ENCODE assay signal across 8 cellular contexts in genomic region chr19:38263696-38264485, GRCh38. TPM values are rescaled to one million over a fixed set of nuclear protein-coding genes. Genes with fewer than 3 reads are reported as not detected.
DNase-seq lines count a peak whose midpoint lies in the region; ATAC-seq lines count a peak whose summit lies in the region.

No MANE protein-coding gene starts in this region.

- H3K27me3 Mint-ChIP-seq in naive thymus-derived CD4-positive, alpha-beta T cell: peaks cover 0 to 5% (median 2%) of the 10 kb centered on the region in 5 donors

- ATAC-seq in GM21423 (IDR thresholded peaks at IDR 0.05; ENCODE audit: unreplicated experiment): peak; percentile 65
- ATAC-seq in naive thymus-derived CD4-positive, alpha-beta T cell: peak; percentile 93

- H3K27me3 ChIP-seq in naive thymus-derived CD4-positive, alpha-beta T cell (ENCODE audit: control insufficient read depth in 2 of 2, insufficient read depth in 2 of 2, low read length in 2 of 2): no peaks in the 10 kb centered on the region

- POLR2A ChIA-PET in naive thymus-derived CD4-positive, alpha-beta T cell (lab: Charles Lee): interaction anchor here (0.6 to 1.4 kb wide), 4 partner anchors 25 to 110 kb away, joined by 3 to 4 read pairs (median 3); partner anchors contain the start of gene PSMD8

- H3K36me3 ChIP-seq in naive thymus-derived CD4-positive, alpha-beta T cell (ENCODE audit: control insufficient read depth in 2 of 3, insufficient read depth in 3 of 3, low read length in 3 of 3): no peaks in the 10 kb centered on the region

- H3K4me1 ChIP-seq in naive thymus-derived CD4-positive, alpha-beta T cell (ENCODE audit: control insufficient read depth in 2 of 2, insufficient read depth in 2 of 2, low read length in 2 of 2): peaks cover 4 to 10% of the 10 kb centered on the region in 2 donors

- intact Hi-C loops in naive thymus-derived CD4-positive, alpha-beta T cell (cut with micrococcal nuclease): loop anchor here (1.0 kb wide), 5 partner anchors 8 to 383 kb away; partner anchors contain the start of genes CATSPERG (in 2 of the 2), ACTN4 (in 1 of the 2), PPP1R14A (in 1 of the 2) and PSMD8 (in 1 of the 2)

- peaks cover 17 to 44% (median 39%) of the 10 kb centered on the region in 7 donors for H3K4me1 Mint-ChIP-seq in naive thymus-derived CD4-positive, alpha-beta T cell

- peak overlapping the region; percentile 81 to 93 (median 88) for H3K4me3 Mint-ChIP-seq in naive thymus-derived CD4-positive, alpha-beta T cell

- no peaks in the 10 kb centered on the region for H3K9me3 ChIP-seq in naive thymus-derived CD4-positive, alpha-beta T cell (ENCODE audit: control insufficient read depth in 2 of 3, low read length in 3 of 3)

- DNase-seq in AG08395 (ENCODE audit: low spot score) (peak; percentile 66), NCI-H2196 treated with DMSO at 0.1 percent for 48 hours (lab: John Stamatoyannopoulos, UW; ENCODE audit: unreplicated experiment) (peak; percentile 95), epithelial cell of prostate (ENCODE audit: low read depth, low spot score) (peak; percentile 67), midbrain (lab: John Stamatoyannopoulos, UW) (no peak)
- peak; percentile 32 to 57 (median 46) for DNase-seq in activated CD8-positive, alpha-beta memory T cell treated with anti-CD3 and anti-CD28 coated beads for 48 hours (ENCODE audit: low read depth in 2 of 3, low spot score in 2 of 3)
- DNase-seq in naive thymus-derived CD4-positive, alpha-beta T cell: peak; percentile 71 to 89 (median 80)
- peak in 5 of 6 experiments; percentile 63 to 87 (median 79) for DNase-seq in stimulated activated naive CD4-positive, alpha-beta T cell (lab: John Stamatoyannopoulos, UW)

- peak overlapping the region; percentile 77 for H3K4me3 ChIP-seq in naive thymus-derived CD4-positive, alpha-beta T cell (ENCODE audit: low read length)

- peak overlapping the region in 8 of 9 donors; percentile 52 to 93 (median 70) for H3K27ac Mint-ChIP-seq in naive thymus-derived CD4-positive, alpha-beta T cell

- H3K9me3 Mint-ChIP-seq in naive thymus-derived CD4-positive, alpha-beta T cell: peaks cover 0 to 3% (median 0%) of the 10 kb centered on the region in 11 donors

- peak overlapping the region; percentile 97 for H3K27ac ChIP-seq in epithelial cell of prostate
- H3K27ac ChIP-seq in naive thymus-derived CD4-positive, alpha-beta T cell (ENCODE audit: low read depth, low read length): peak overlapping the region; percentile 77

- CTCF ChIA-PET in naive thymus-derived CD4-positive, alpha-beta T cell (lab: Charles Lee): interaction anchor here (1.4 kb wide), 1 partner anchor 365 kb away, joined by 3 read pairs; no protein-coding TSS in a partner anchor

- peaks cover 0 to 3% (median 0%) of the 10 kb centered on the region in 5 donors for H3K36me3 Mint-ChIP-seq in naive thymus-derived CD4-positive, alpha-beta T cell

RNA-seq across cellular contexts. Expression of gene SPINT2, which starts 0.5 kb away (rescaled TPM):
- 10 to 100 TPM; 35.5 to 56.9 (median 38.7) TPM for total RNA-seq in naive thymus-derived CD4-positive, alpha-beta T cell
- 100 to 1,000 TPM; 120 to 139 TPM for polyA plus RNA-seq in naive thymus-derived CD4-positive, alpha-beta T cell

RNA-seq across cellular contexts. Expression of gene PPP1R14A, which starts 7.7 kb away (rescaled TPM):
- 10 to 100 TPM in 1 of 5 experiments, 1 to 10 TPM in 1, under 1 TPM in 1, not detected in 2; 0.53 to 61.2 (median 2.1) TPM for total RNA-seq in naive thymus-derived CD4-positive, alpha-beta T cell
- polyA plus RNA-seq in naive thymus-derived CD4-positive, alpha-beta T cell: not detected

RNA-seq across cellular contexts. Expression of gene DPF1, which starts 39.9 kb away (rescaled TPM):
- under 1 TPM in 2 of 5 experiments, not detected in 3; 0.46 to 0.51 TPM for total RNA-seq in naive thymus-derived CD4-positive, alpha-beta T cell
- polyA plus RNA-seq in naive thymus-derived CD4-positive, alpha-beta T cell: not detected

RNA-seq across cellular contexts. Expression of gene C19orf33, which starts 40.2 kb away (rescaled TPM):
- under 1 TPM in 1 of 5 experiments, not detected in 4; 0.88 TPM for total RNA-seq in naive thymus-derived CD4-positive, alpha-beta T cell
- polyA plus RNA-seq in naive thymus-derived CD4-positive, alpha-beta T cell: 1 to 10 TPM in 1 of 2 donors, not detected in 1; 1.5 TPM

RNA-seq across cellular contexts. Expression of gene YIF1B, which starts 51.9 kb away (rescaled TPM):
- 10 to 100 TPM; 26.1 to 84.7 (median 38.0) TPM for total RNA-seq in naive thymus-derived CD4-positive, alpha-beta T cell
- 10 to 100 TPM; 45.1 to 47.1 TPM for polyA plus RNA-seq in naive thymus-derived CD4-positive, alpha-beta T cell
